In genomic region chr6:23027281-23027680, GRCh38 we compare ENCODE assay signal across 14 cellular contexts.
A peak's percentile ranks its signal among the peaks of the same experiment; 100 is the strongest.
DNase-seq lines count a peak whose midpoint lies in the region; ATAC-seq and TF ChIP-seq lines count a peak whose summit lies in the region.
"Had no signal": no experiment of that assay in that cellular context is flagged by ENCODE, and none has a peak within 500 bp of the region (broad histone marks: within the 10 kb centered on the region; RNA-seq: fewer than 3 reads in every experiment).

No MANE protein-coding gene starts in this region.

- WGBS in testis, 2 donors, result 54 to 68% methylated on average over 5 of the region's 5 CpGs
- 88 to 93% (median 90%) methylated on average over 5 of the region's 5 CpGs for WGBS in spleen, 5 donors

- no peak for ATAC-seq in left cardiac atrium
- ATAC-seq: effector memory CD8-positive, alpha-beta T cell; left lung had no signal

- H3K27me3 ChIP-seq in SJCRH30 (no peaks in the 10 kb centered on the region), testis (no peaks in the 10 kb centered on the region), spleen (replicated peaks in 1 of 7) (no peaks in the 10 kb centered on the region)
- H3K27me3 ChIP-seq: left lung, vagina had no signal

- intact Hi-C loops in testis (cut with DNase I; ENCODE audit: low total_unique reads) (no loop called here), left cardiac atrium (cut with DNase I) (no loop called here), spleen (cut with DNase I; ENCODE audit: low total_unique reads) (no loop called here)

- in situ Hi-C loops in KBM-7 (cut with MboI; ENCODE audit: low pct_unique_long_range_greater_than_20kb, low sequenced_read_pairs), result no loop called here

- DNase-seq in NCI-H524 (lab: John Stamatoyannopoulos, UW), result peak; percentile 17 to 51
- no peak for DNase-seq in NCI-H524 treated with DMSO at 0.1 percent for 48 hours (lab: John Stamatoyannopoulos, UW)
- peak; percentile 26 to 64 for DNase-seq in SJCRH30
- peak; percentile 86 for DNase-seq in inferior parietal cortex (ENCODE audit: extremely low spot score)
- DNase-seq in testis, result peak; percentile 21
- no peak for DNase-seq in KBM-7
- DNase-seq in left cardiac atrium, result no peak
- no peak for DNase-seq in spleen
- DNase-seq: activated CD4-positive, alpha-beta T cell treated with anti-CD3 and anti-CD28 coated beads, Interleukin-2, amount 10 ng/mL, durations not matched to agents 24 days and 14 days; effector memory CD8-positive, alpha-beta T cell; left lung; stimulated activated CD4-positive, alpha-beta T cell treated with anti-CD3 and anti-CD28 coated beads, Interleukin-1b, Interleukin-23, amount 100 ng/mL, for 48 hours had no signal

- H3K4me1 ChIP-seq in SJCRH30 (no peaks in the 10 kb centered on the region), testis (no peaks in the 10 kb centered on the region), spleen (no peaks in the 10 kb centered on the region)
- H3K4me1 ChIP-seq: left lung, prostate gland, vagina had no signal

- TF ChIP-seq CTCF in testis (IDR thresholded peaks at IDR 0.05) (no peak), spleen (IDR thresholded peaks at IDR 0.05 in 8 of 11, conservative IDR thresholded peaks at IDR 0.05 in 3 of 11) (no peak)

- H3K9me3 ChIP-seq in SJCRH30 (replicated peaks) (no peaks in the 10 kb centered on the region), testis (no peaks in the 10 kb centered on the region), spleen (no peaks in the 10 kb centered on the region)
- H3K9me3 ChIP-seq: prostate gland, vagina had no signal

- H3K4me3 ChIP-seq in SJCRH30, result no peak overlapping the region
- no peak overlapping the region for H3K4me3 ChIP-seq in testis
- H3K4me3 ChIP-seq in spleen, result no peak overlapping the region
- H3K4me3 ChIP-seq: left lung, prostate gland, vagina had no signal

- H3K36me3 ChIP-seq in SJCRH30 (no peaks in the 10 kb centered on the region), testis (ENCODE audit: low read depth, missing control alignments) (no peaks in the 10 kb centered on the region), spleen (no peaks in the 10 kb centered on the region)
- H3K36me3 ChIP-seq: left lung, prostate gland, vagina had no signal

- H3K27ac ChIP-seq in SJCRH30 (peak overlapping the region; percentile 29), testis (no peak overlapping the region), spleen (no peak overlapping the region)
- H3K27ac ChIP-seq: left lung, prostate gland, vagina had no signal

- TF ChIP-seq POLR2A in testis (IDR thresholded peaks at IDR 0.05), result no peak
- no peak for TF ChIP-seq POLR2A in spleen (IDR thresholded peaks at IDR 0.05)

Comparison
In these comparisons a context has a peak if more than half of its experiments do, and no peak if none do; other contexts are left out.
1. DNase-seq: peak in NCI-H524 (2 of 2), SJCRH30 (2 of 2), inferior parietal cortex (single experiment) and testis (single experiment); none in NCI-H524 treated with DMSO at 0.1 percent for 48 hours (single experiment), KBM-7 (single experiment), left cardiac atrium (single experiment) and spleen (single experiment).